In the genomic region with DNA sequence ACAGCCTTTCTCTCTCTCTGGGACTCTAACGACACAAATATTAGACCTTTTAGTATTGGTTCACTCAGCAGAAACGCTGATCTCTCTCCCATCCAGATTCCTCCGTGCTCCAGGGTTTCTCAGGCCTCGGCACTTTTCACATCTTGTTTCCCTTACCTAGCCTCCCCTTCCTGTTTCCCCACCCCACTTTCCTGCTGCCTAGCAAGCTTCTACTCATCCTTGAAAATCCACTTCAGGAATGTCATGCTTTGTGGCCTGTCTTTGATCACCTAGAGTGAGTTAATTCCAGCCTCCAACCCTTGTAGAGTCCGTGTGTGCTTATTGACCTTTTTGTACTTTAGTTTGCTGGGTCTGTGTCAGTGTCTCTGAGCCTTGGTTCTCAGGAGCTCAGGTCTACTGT, we compare ENCODE assay signal across 1 cellular context.
TF ChIP-seq lines count a peak whose summit lies in the region.

No MANE protein-coding gene starts in this region.

TF ChIP-seq in GM23338, 12 proteins besides CTCF, POLR2A, EP300 and RAD21 (continued from another document):
- TF ChIP-seq, protein P1, sequence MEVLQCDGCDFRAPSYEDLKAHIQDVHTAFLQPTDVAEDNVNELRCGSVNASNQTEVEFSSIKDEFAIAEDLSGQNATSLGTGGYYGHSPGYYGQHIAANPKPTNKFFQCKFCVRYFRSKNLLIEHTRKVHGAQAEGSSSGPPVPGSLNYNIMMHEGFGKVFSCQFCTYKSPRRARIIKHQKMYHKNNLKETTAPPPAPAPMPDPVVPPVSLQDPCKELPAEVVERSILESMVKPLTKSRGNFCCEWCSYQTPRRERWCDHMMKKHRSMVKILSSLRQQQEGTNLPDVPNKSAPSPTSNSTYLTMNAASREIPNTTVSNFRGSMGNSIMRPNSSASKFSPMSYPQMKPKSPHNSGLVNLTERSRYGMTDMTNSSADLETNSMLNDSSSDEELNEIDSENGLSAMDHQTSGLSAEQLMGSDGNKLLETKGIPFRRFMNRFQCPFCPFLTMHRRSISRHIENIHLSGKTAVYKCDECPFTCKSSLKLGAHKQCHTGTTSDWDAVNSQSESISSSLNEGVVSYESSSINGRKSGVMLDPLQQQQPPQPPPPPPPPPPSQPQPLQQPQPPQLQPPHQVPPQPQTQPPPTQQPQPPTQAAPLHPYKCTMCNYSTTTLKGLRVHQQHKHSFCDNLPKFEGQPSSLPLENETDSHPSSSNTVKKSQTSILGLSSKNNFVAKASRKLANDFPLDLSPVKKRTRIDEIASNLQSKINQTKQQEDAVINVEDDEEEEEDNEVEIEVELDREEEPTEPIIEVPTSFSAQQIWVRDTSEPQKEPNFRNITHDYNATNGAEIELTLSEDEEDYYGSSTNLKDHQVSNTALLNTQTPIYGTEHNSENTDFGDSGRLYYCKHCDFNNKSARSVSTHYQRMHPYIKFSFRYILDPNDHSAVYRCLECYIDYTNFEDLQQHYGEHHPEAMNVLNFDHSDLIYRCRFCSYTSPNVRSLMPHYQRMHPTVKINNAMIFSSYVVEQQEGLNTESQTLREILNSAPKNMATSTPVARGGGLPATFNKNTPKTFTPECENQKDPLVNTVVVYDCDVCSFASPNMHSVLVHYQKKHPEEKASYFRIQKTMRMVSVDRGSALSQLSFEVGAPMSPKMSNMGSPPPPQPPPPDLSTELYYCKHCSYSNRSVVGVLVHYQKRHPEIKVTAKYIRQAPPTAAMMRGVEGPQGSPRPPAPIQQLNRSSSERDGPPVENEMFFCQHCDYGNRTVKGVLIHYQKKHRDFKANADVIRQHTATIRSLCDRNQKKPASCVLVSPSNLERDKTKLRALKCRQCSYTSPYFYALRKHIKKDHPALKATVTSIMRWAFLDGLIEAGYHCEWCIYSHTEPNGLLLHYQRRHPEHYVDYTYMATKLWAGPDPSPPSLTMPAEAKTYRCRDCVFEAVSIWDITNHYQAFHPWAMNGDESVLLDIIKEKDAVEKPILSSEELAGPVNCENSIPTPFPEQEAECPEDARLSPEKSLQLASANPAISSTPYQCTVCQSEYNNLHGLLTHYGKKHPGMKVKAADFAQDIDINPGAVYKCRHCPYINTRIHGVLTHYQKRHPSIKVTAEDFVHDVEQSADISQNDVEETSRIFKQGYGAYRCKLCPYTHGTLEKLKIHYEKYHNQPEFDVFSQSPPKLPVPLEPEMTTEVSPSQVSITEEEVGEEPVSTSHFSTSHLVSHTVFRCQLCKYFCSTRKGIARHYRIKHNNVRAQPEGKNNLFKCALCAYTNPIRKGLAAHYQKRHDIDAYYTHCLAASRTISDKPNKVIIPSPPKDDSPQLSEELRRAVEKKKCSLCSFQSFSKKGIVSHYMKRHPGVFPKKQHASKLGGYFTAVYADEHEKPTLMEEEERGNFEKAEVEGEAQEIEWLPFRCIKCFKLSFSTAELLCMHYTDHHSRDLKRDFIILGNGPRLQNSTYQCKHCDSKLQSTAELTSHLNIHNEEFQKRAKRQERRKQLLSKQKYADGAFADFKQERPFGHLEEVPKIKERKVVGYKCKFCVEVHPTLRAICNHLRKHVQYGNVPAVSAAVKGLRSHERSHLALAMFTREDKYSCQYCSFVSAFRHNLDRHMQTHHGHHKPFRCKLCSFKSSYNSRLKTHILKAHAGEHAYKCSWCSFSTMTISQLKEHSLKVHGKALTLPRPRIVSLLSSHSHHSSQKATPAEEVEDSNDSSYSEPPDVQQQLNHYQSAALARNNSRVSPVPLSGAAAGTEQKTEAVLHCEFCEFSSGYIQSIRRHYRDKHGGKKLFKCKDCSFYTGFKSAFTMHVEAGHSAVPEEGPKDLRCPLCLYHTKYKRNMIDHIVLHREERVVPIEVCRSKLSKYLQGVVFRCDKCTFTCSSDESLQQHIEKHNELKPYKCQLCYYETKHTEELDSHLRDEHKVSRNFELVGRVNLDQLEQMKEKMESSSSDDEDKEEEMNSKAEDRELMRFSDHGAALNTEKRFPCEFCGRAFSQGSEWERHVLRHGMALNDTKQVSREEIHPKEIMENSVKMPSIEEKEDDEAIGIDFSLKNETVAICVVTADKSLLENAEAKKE (CRISPR knock-in tag; IDR thresholded peaks at IDR 0.05) = no peak
- no peak for TF ChIP-seq EZH2phosphoT487 (IDR thresholded peaks at IDR 0.05; ENCODE audit: unreplicated experiment)
